Comparison of ENCODE assay signal across 11 cellular contexts in genomic region chr1:47655521-47656300, GRCh38.
"Had no signal": no experiment of that assay in that cellular context is flagged by ENCODE, and none has a peak within 500 bp of the region (broad histone marks: within the 10 kb centered on the region; RNA-seq: fewer than 3 reads in every experiment).

No MANE protein-coding gene starts in this region.

- H3K27ac ChIP-seq: VCaP had no signal

- H3K36me3 ChIP-seq: tibial nerve had no signal

- H3K27me3 ChIP-seq: tibial nerve had no signal

- H3K4me3 Mint-ChIP-seq: activated CD4-positive, alpha-beta memory T cell treated with anti-CD3 and anti-CD28 coated beads, Interleukin-2, amount 10 ng/mL, durations not matched to agents 7 days and 5 days; activated naive CD4-positive, alpha-beta T cell treated with anti-CD3 and anti-CD28 coated beads for 36 hours; activated T-helper 1 cell treated with anti-CD3 and anti-CD28 coated beads, Interleukin-12 subunit alpha, Interleukin-12 subunit beta, Interleukin-2, Interleukin-4 antibody, amounts not matched to agents 30 ng/mL and 10 ng/mL and 1 ng/mL, durations not matched to agents 14 hours and 24 hours and 36 hours; stimulated activated naive CD8-positive, alpha-beta T cell treated with anti-CD3 and anti-CD28 coated beads, Interleukin-15, amount 100 ng/mL, for 72 hours; T-cell had no signal

- H3K4me3 ChIP-seq: tibial nerve had no signal

- H3K9me3 Mint-ChIP-seq: activated CD4-positive, alpha-beta memory T cell treated with anti-CD3 and anti-CD28 coated beads, Interleukin-2, amount 10 ng/mL, durations not matched to agents 7 days and 5 days; activated naive CD4-positive, alpha-beta T cell treated with anti-CD3 and anti-CD28 coated beads for 36 hours; activated T-helper 1 cell treated with anti-CD3 and anti-CD28 coated beads, Interleukin-12 subunit alpha, Interleukin-12 subunit beta, Interleukin-2, Interleukin-4 antibody, amounts not matched to agents 30 ng/mL and 10 ng/mL and 1 ng/mL, durations not matched to agents 14 hours and 24 hours and 36 hours; stimulated activated naive CD8-positive, alpha-beta T cell treated with anti-CD3 and anti-CD28 coated beads, Interleukin-15, amount 100 ng/mL, for 72 hours; T-cell had no signal

- H3K4me1 Mint-ChIP-seq: activated CD4-positive, alpha-beta memory T cell treated with anti-CD3 and anti-CD28 coated beads, Interleukin-2, amount 10 ng/mL, durations not matched to agents 7 days and 5 days; stimulated activated naive CD8-positive, alpha-beta T cell treated with anti-CD3 and anti-CD28 coated beads, Interleukin-15, amount 100 ng/mL, for 72 hours; T-cell had no signal

- H3K9me3 ChIP-seq: tibial nerve had no signal

- DNase-seq: activated CD4-positive, alpha-beta memory T cell treated with anti-CD3 and anti-CD28 coated beads, Interleukin-2, amount 10 ng/mL, durations not matched to agents 7 days and 5 days; activated CD8-positive, alpha-beta memory T cell treated with anti-CD3 and anti-CD28 coated beads, Interleukin-2, amount 50 U/mL, for 4 hours; activated naive CD4-positive, alpha-beta T cell treated with anti-CD3 and anti-CD28 coated beads for 36 hours; glutamatergic neuron; mesendoderm; stimulated activated CD4-positive, alpha-beta T cell treated with anti-CD3 and anti-CD28 coated beads, Interleukin-4, amount 100 ng/mL, for 4 hours; stimulated activated naive CD8-positive, alpha-beta T cell treated with anti-CD3 and anti-CD28 coated beads, Interleukin-15, amount 100 ng/mL, for 72 hours had no signal

- H3K27ac Mint-ChIP-seq: activated CD4-positive, alpha-beta memory T cell treated with anti-CD3 and anti-CD28 coated beads, Interleukin-2, amount 10 ng/mL, durations not matched to agents 7 days and 5 days; activated naive CD4-positive, alpha-beta T cell treated with anti-CD3 and anti-CD28 coated beads for 36 hours; activated T-helper 1 cell treated with anti-CD3 and anti-CD28 coated beads, Interleukin-12 subunit alpha, Interleukin-12 subunit beta, Interleukin-2, Interleukin-4 antibody, amounts not matched to agents 30 ng/mL and 10 ng/mL and 1 ng/mL, durations not matched to agents 14 hours and 24 hours and 36 hours; stimulated activated naive CD8-positive, alpha-beta T cell treated with anti-CD3 and anti-CD28 coated beads, Interleukin-15, amount 100 ng/mL, for 72 hours; T-cell had no signal

- H3K36me3 Mint-ChIP-seq: T-cell had no signal
